Comparison of ENCODE assay signal across 28 cellular contexts in genomic region chr18:33460681-33461080, GRCh38. TPM values are rescaled to one million over a fixed set of nuclear protein-coding genes. Genes with fewer than 3 reads are reported as not detected.
"Had no signal": no experiment of that assay in that cellular context is flagged by ENCODE, and none has a peak within 500 bp of the region (broad histone marks: within the 10 kb centered on the region; RNA-seq: fewer than 3 reads in every experiment).

No MANE protein-coding gene starts in this region.

- H3K27me3 Mint-ChIP-seq: stimulated activated memory B cell treated with anti-CD40 and anti-IgM and Interleukin-4, amounts not matched to agents 10 μg/mL and 1 μg/mL and 100 μg/mL, for 72 hours; stimulated activated naive B cell treated with anti-CD40 and anti-IgM and Interleukin-4, amounts not matched to agents 10 μg/mL and 1 μg/mL and 100 μg/mL, for 72 hours; stimulated activated naive CD8-positive, alpha-beta T cell treated with anti-CD3 and anti-CD28 coated beads, Interleukin-15, amount 100 ng/mL, for 72 hours; stimulated activated naive CD8-positive, alpha-beta T cell treated with anti-CD3 and anti-CD28 coated beads, Interleukin-15, Interleukin-2, amounts not matched to agents 100 ng/mL and 50 ng/mL, for 24 hours; type B pancreatic cell had no signal

- H3K36me3 Mint-ChIP-seq: stimulated activated effector memory CD8-positive, alpha-beta T cell treated with anti-CD3 and anti-CD28 coated beads, Interleukin-12 subunit alpha, Interleukin-12 subunit beta, amount 100 ng/mL, for 72 hours; stimulated activated memory B cell treated with anti-CD40 and anti-IgM and Interleukin-4, amounts not matched to agents 10 μg/mL and 1 μg/mL and 100 μg/mL, for 72 hours; stimulated activated naive B cell treated with anti-CD40 and anti-IgM and Interleukin-4, amounts not matched to agents 10 μg/mL and 1 μg/mL and 100 μg/mL, for 72 hours; type B pancreatic cell had no signal

- H3K27ac ChIP-seq: stomach, suprapubic skin, testis, thoracic aorta, tibial artery, tibial nerve, transverse colon, upper lobe of left lung, upper lobe of right lung, uterus, vagina had no signal

- H3K4me1 Mint-ChIP-seq: stimulated activated effector memory CD8-positive, alpha-beta T cell treated with anti-CD3 and anti-CD28 coated beads, Interleukin-12 subunit alpha, Interleukin-12 subunit beta, amount 100 ng/mL, for 72 hours; stimulated activated memory B cell treated with anti-CD40 and anti-IgM and Interleukin-4, amounts not matched to agents 10 μg/mL and 1 μg/mL and 100 μg/mL, for 72 hours; stimulated activated naive B cell treated with anti-CD40 and anti-IgM and Interleukin-4, amounts not matched to agents 10 μg/mL and 1 μg/mL and 100 μg/mL, for 72 hours; stimulated activated naive CD8-positive, alpha-beta T cell treated with anti-CD3 and anti-CD28 coated beads, Interleukin-15, amount 100 ng/mL, for 72 hours had no signal

- H3K4me1 ChIP-seq: stomach, suprapubic skin, testis, tibial artery, tibial nerve, transverse colon, upper lobe of left lung, upper lobe of right lung, uterus, vagina had no signal

- H3K4me3 ChIP-seq: stomach, suprapubic skin, testis, thoracic aorta, tibial artery, tibial nerve, transverse colon, upper lobe of left lung, upper lobe of right lung, uterus, vagina had no signal

- DNase-seq: stimulated activated CD4-positive, alpha-beta T cell treated with anti-CD3 and anti-CD28 coated beads, Interleukin-2, amount 100 ng/mL, for 24 hours; stimulated activated CD4-positive, alpha-beta T cell treated with anti-CD3 and anti-CD28 coated beads, Interleukin-2, amount 100 ng/mL, for 48 hours; stimulated activated CD4-positive, alpha-beta T cell treated with anti-CD3 and anti-CD28 coated beads, Interleukin-4, amount 100 ng/mL, for 1 hour; stimulated activated CD4-positive, alpha-beta T cell treated with anti-CD3 and anti-CD28 coated beads, Interleukin-4, amount 100 ng/mL, for 24 hours; stimulated activated CD4-positive, alpha-beta T cell treated with anti-CD3 and anti-CD28 coated beads, Interleukin-4, amount 100 ng/mL, for 4 hours; stimulated activated CD8-positive, alpha-beta memory T cell treated with anti-CD3 and anti-CD28 coated beads, Interleukin-4, amount 100 ng/mL, for 48 hours; stimulated activated naive B cell treated with anti-CD40 and anti-IgM and Interleukin-4, amounts not matched to agents 10 μg/mL and 1 μg/mL and 100 μg/mL, for 72 hours; stimulated activated naive CD4-positive, alpha-beta T cell; stimulated activated naive CD4-positive, alpha-beta T cell treated with Interleukin-2 at 50 U/mL for 16 hours; stimulated activated naive CD8-positive, alpha-beta T cell treated with anti-CD3 and anti-CD28 coated beads, Interleukin-15, amount 100 ng/mL, for 72 hours; stimulated activated naive CD8-positive, alpha-beta T cell treated with anti-CD3 and anti-CD28 coated beads, Interleukin-15, Interleukin-2, amounts not matched to agents 100 U/mL and 50 U/mL, for 24 hours; stomach; substantia nigra; testis; tibial artery; transverse colon; trophoblast cell; upper lobe of left lung; upper lobe of right lung; uterus had no signal

- H3K9me3 Mint-ChIP-seq: type B pancreatic cell had no signal

- H3K4me3 Mint-ChIP-seq: stimulated activated effector memory CD8-positive, alpha-beta T cell treated with anti-CD3 and anti-CD28 coated beads, Interleukin-12 subunit alpha, Interleukin-12 subunit beta, amount 100 ng/mL, for 72 hours; stimulated activated memory B cell treated with anti-CD40 and anti-IgM and Interleukin-4, amounts not matched to agents 10 μg/mL and 1 μg/mL and 100 μg/mL, for 72 hours; stimulated activated naive B cell treated with anti-CD40 and anti-IgM and Interleukin-4, amounts not matched to agents 10 μg/mL and 1 μg/mL and 100 μg/mL, for 72 hours; stimulated activated naive CD8-positive, alpha-beta T cell treated with anti-CD3 and anti-CD28 coated beads, Interleukin-15, amount 100 ng/mL, for 72 hours; stimulated activated naive CD8-positive, alpha-beta T cell treated with anti-CD3 and anti-CD28 coated beads, Interleukin-15, Interleukin-2, amounts not matched to agents 100 ng/mL and 50 ng/mL, for 24 hours; type B pancreatic cell had no signal

- H3K27ac Mint-ChIP-seq: stimulated activated effector memory CD8-positive, alpha-beta T cell treated with anti-CD3 and anti-CD28 coated beads, Interleukin-12 subunit alpha, Interleukin-12 subunit beta, amount 100 ng/mL, for 72 hours; stimulated activated memory B cell treated with anti-CD40 and anti-IgM and Interleukin-4, amounts not matched to agents 10 μg/mL and 1 μg/mL and 100 μg/mL, for 72 hours; stimulated activated naive B cell treated with anti-CD40 and anti-IgM and Interleukin-4, amounts not matched to agents 10 μg/mL and 1 μg/mL and 100 μg/mL, for 72 hours; stimulated activated naive CD8-positive, alpha-beta T cell treated with anti-CD3 and anti-CD28 coated beads, Interleukin-15, amount 100 ng/mL, for 72 hours; stimulated activated naive CD8-positive, alpha-beta T cell treated with anti-CD3 and anti-CD28 coated beads, Interleukin-15, Interleukin-2, amounts not matched to agents 100 ng/mL and 50 ng/mL, for 24 hours; type B pancreatic cell had no signal

- H3K27me3 ChIP-seq: stomach, suprapubic skin, testis, tibial artery, tibial nerve, transverse colon, upper lobe of left lung, upper lobe of right lung, uterus, vagina had no signal

- H3K9me3 ChIP-seq: stomach, suprapubic skin, testis, thoracic aorta, tibial artery, tibial nerve, transverse colon, upper lobe of left lung, upper lobe of right lung, uterus, vagina had no signal

- H3K36me3 ChIP-seq: stomach, suprapubic skin, thoracic aorta, tibial artery, tibial nerve, transverse colon, upper lobe of left lung, upper lobe of right lung, uterus, vagina had no signal

RNA-seq across cellular contexts. Expression of gene CCDC178, which starts 20.2 kb away (rescaled TPM):
- total RNA-seq: suprapubic skin had no signal
